1 cellular context compared by ENCODE assay signal in genomic region chr3:160447544-160447943, GRCh38.
TF ChIP-seq lines count a peak whose summit lies in the region.

No MANE protein-coding gene starts in this region.

TF ChIP-seq in K562, 482 proteins besides CTCF, POLR2A, EP300 and RAD21:
- no peak for TF ChIP-seq TCF15 (CRISPR knock-in tag; IDR thresholded peaks at IDR 0.05)
- TF ChIP-seq EHMT2 (IDR thresholded peaks at IDR 0.05), result no peak
- TF ChIP-seq ZNF717 (CRISPR knock-in tag; IDR thresholded peaks at IDR 0.05), result no peak
- no peak for TF ChIP-seq IFI16 (CRISPR knock-in tag; IDR thresholded peaks at IDR 0.05)
- 0 out of 2 replicates have a peak, but pooled peaks have one; percentile 11 for TF ChIP-seq CEBPB (tag; IDR thresholded peaks at IDR 0.05)
- TF ChIP-seq HCFC1 (IDR thresholded peaks at IDR 0.05; ENCODE audit: low read depth, low read length), result no peak
- TF ChIP-seq ZNF217 (CRISPR knock-in tag; IDR thresholded peaks at IDR 0.05), result no peak
- TF ChIP-seq PATZ1 (CRISPR knock-in tag; IDR thresholded peaks at IDR 0.05; ENCODE audit: borderline replicate concordance), result no peak
- peak; percentile 44 for TF ChIP-seq SMARCA4 (IDR thresholded peaks at IDR 0.05)
- TF ChIP-seq MNT (conservative IDR thresholded peaks at IDR 0.05), result 0 out of 4 replicates have a peak, but pooled peaks of 1 of the 2 experiments have one; percentile 18
- no peak for TF ChIP-seq HSF4 (CRISPR knock-in tag; IDR thresholded peaks at IDR 0.05; ENCODE audit: borderline replicate concordance)
- no peak for TF ChIP-seq GABPB2 (CRISPR knock-in tag; conservative IDR thresholded peaks at IDR 0.05)
- TF ChIP-seq BRF2 (IDR thresholded peaks at IDR 0.05; ENCODE audit: borderline replicate concordance, insufficient read depth, insufficient read length), result no peak
- peak; percentile 55 for TF ChIP-seq NFE2 (IDR thresholded peaks at IDR 0.05; ENCODE audit: low read depth)
- TF ChIP-seq RBM17 (IDR thresholded peaks at IDR 0.05; ENCODE audit: borderline replicate concordance, low read depth, low read length), result no peak
- no peak for TF ChIP-seq NEUROD1 (IDR thresholded peaks at IDR 0.05; ENCODE audit: borderline replicate concordance, low read depth, low read length, partially characterized antibody)
- no peak for TF ChIP-seq RERE (CRISPR knock-in tag; IDR thresholded peaks at IDR 0.05; ENCODE audit: borderline replicate concordance)
- no peak for TF ChIP-seq CHD1 (IDR thresholded peaks at IDR 0.05; ENCODE audit: low read length)
- TF ChIP-seq VEZF1 (CRISPR knock-in tag; IDR thresholded peaks at IDR 0.05), result no peak
- TF ChIP-seq DPF2 (IDR thresholded peaks at IDR 0.05), result 0 out of 2 replicates have a peak, but pooled peaks have one; percentile 37
- TF ChIP-seq MLLT1 (IDR thresholded peaks at IDR 0.05), result 0 out of 4 replicates have a peak, but pooled peaks of 1 of the 2 experiments have one; percentile 53
- TF ChIP-seq PCBP2 (IDR thresholded peaks at IDR 0.05; ENCODE audit: low read depth, low read length, poor library complexity, severe bottlenecking), result no peak
- no peak for TF ChIP-seq ASH1L (IDR thresholded peaks at IDR 0.05; ENCODE audit: borderline replicate concordance, low read depth, partially characterized antibody)
- TF ChIP-seq ZBTB40 (IDR thresholded peaks at IDR 0.05), result 0 out of 2 replicates have a peak, but pooled peaks have one; percentile 20
- TF ChIP-seq ZBTB40 (CRISPR knock-in tag; IDR thresholded peaks at IDR 0.05), result no peak
- TF ChIP-seq MECOM (CRISPR knock-in tag; IDR thresholded peaks at IDR 0.05), result no peak
- peak; percentile 18; the same call in 1 of the 2 replicates for TF ChIP-seq FOSL1 (tag; conservative IDR thresholded peaks at IDR 0.05)
- 0 out of 2 replicates have a peak, but pooled peaks have one; percentile 46 for TF ChIP-seq ARID3A (IDR thresholded peaks at IDR 0.05; ENCODE audit: borderline replicate concordance, low read depth, low read length)
- no peak for TF ChIP-seq KAT7 (CRISPR knock-in tag; IDR thresholded peaks at IDR 0.05; ENCODE audit: borderline replicate concordance)
TF ChIP-seq in K562: peak in this region for 9.
